In genomic region chr11:61627831-61628753, GRCh38 we compare ENCODE assay signal across 9 cellular contexts. TPM values are rescaled to one million over a fixed set of nuclear protein-coding genes. Genes with fewer than 3 reads are reported as not detected.
DNase-seq lines count a peak whose midpoint lies in the region; ATAC-seq and TF ChIP-seq lines count a peak whose summit lies in the region.
"Had no signal": no experiment of that assay in that cellular context is flagged by ENCODE, and none has a peak within 500 bp of the region (broad histone marks: within the 10 kb centered on the region; RNA-seq: fewer than 3 reads in every experiment).

No MANE protein-coding gene starts in this region.

- H3K27ac ChIP-seq in HL-60 (replicated peaks) (no peak overlapping the region), OCI-LY3 (ENCODE audit: low read length) (no peak overlapping the region), ascending aorta (no peak overlapping the region)

- DNase-seq in Caco-2 (peak; percentile 80 to 87), HL-60 (ENCODE audit: low read depth in 1 of 2, low spot score in 1 of 2) (peak in 1 of 2 experiments; percentile 36), ascending aorta (ENCODE audit: low spot score in 2 of 2) (no peak), hepatic stellate cell (ENCODE audit: low spot score) (peak; percentile 84)
- peak; percentile 23 for DNase-seq in stimulated activated CD4-positive, alpha-beta T cell treated with anti-CD3 and anti-CD28 coated beads, Interleukin-12 subunit alpha, Interleukin-12 subunit beta, amount 100 ng/mL, for 4 hours

- TF ChIP-seq CTCF in Caco-2 (IDR thresholded peaks at IDR 0.05; ENCODE audit: insufficient read depth in 1 of 2, low read depth in 1 of 2, low read length in 1 of 2, severe bottlenecking in 1 of 2, unreplicated experiment in 1 of 2) (peak; percentile 90 to 95), HL-60 (IDR thresholded peaks at IDR 0.05; ENCODE audit: insufficient read depth, low read length) (peak; percentile 66), OCI-LY3 (IDR thresholded peaks at IDR 0.05; ENCODE audit: low read depth, low read length) (peak; percentile 76), ascending aorta (IDR thresholded peaks at IDR 0.05) (peak; percentile 44 to 58 (median 55))

- peaks cover 8% of the 10 kb centered on the region for H3K36me3 Mint-ChIP-seq in Caco-2 (ENCODE audit: insufficient read depth, unreplicated experiment)

- H3K79me2 ChIP-seq in OCI-LY3 (ENCODE audit: low read length): no peaks in the 10 kb centered on the region

- H3K27me3 ChIP-seq in Caco-2 (replicated peaks; ENCODE audit: control insufficient read depth, insufficient read depth, low read length) (no peaks in the 10 kb centered on the region), HL-60 (ENCODE audit: insufficient read depth, poor library complexity, severe bottlenecking) (peaks cover 7% of the 10 kb centered on the region), OCI-LY3 (ENCODE audit: low read depth, low read length) (peaks cover 15% of the 10 kb centered on the region), ascending aorta (no peaks in the 10 kb centered on the region)

- H3K4me1 Mint-ChIP-seq in Caco-2 (ENCODE audit: low read depth, unreplicated experiment): peaks cover 49% of the 10 kb centered on the region
- H3K4me1 Mint-ChIP-seq: naive thymus-derived CD8-positive, alpha-beta T cell had no signal

- no peaks in the 10 kb centered on the region for H3K9me3 Mint-ChIP-seq in Caco-2 (ENCODE audit: unreplicated experiment)

- peak overlapping the region; percentile 95 for H3K27ac Mint-ChIP-seq in Caco-2 (ENCODE audit: unreplicated experiment)

- intact Hi-C loops in Caco-2 (cut with micrococcal nuclease; ENCODE audit: unreplicated experiment) (loop anchor here (1.0 to 5.0 kb wide), 9 partner anchors 39 to 182 kb away; partner anchors contain the start of genes LRRC10B and SYT7), ascending aorta (cut with DNase I) (no loop called here)

- H3K9me3 ChIP-seq in Caco-2 (no peaks in the 10 kb centered on the region), OCI-LY3 (ENCODE audit: insufficient read depth, low read length) (no peaks in the 10 kb centered on the region), ascending aorta (no peaks in the 10 kb centered on the region)

- CTCF ChIA-PET in Caco-2 (lab: Charles Lee): interaction anchor here (0.6 to 2.8 kb wide), 9 partner anchors 11 to 199 kb away, joined by 3 to 19 read pairs (median 4); partner anchors contain the start of genes CPSF7, LRRC10B, SDHAF2 and SYT7

- no peak overlapping the region for H3K4me2 ChIP-seq in OCI-LY3 (ENCODE audit: low read length)

- no peak overlapping the region for H3K9ac ChIP-seq in OCI-LY3 (ENCODE audit: low read length)

- no TSS peak for BruUV-seq in Caco-2 (replicated peaks; lab: Mats Ljungman, UMichigan)

- POLR2A ChIA-PET in Caco-2 (lab: Charles Lee): interaction anchor here (0.8 to 1.2 kb wide), 2 partner anchors 39 to 40 kb away, joined by 3 read pairs; no protein-coding TSS in a partner anchor

- peaks cover 39% of the 10 kb centered on the region for H3K4me1 ChIP-seq in Caco-2
- H3K4me1 ChIP-seq in OCI-LY3 (ENCODE audit: low read length): no peaks in the 10 kb centered on the region
- H3K4me1 ChIP-seq in ascending aorta: no peaks in the 10 kb centered on the region

- H2AFZ ChIP-seq in OCI-LY3 (ENCODE audit: low read depth, low read length): no peak overlapping the region

- peak overlapping the region; percentile 70 for H3K4me3 Mint-ChIP-seq in Caco-2 (ENCODE audit: unreplicated experiment)
- H3K4me3 Mint-ChIP-seq: naive thymus-derived CD8-positive, alpha-beta T cell had no signal

- ATAC-seq in HG03095 (IDR thresholded peaks at IDR 0.05; ENCODE audit: unreplicated experiment): no peak
- ATAC-seq in HG02798 (IDR thresholded peaks at IDR 0.05; ENCODE audit: poor library complexity, unreplicated experiment): no peak
- ATAC-seq: naive thymus-derived CD8-positive, alpha-beta T cell had no signal

- no peaks in the 10 kb centered on the region for H3K27me3 Mint-ChIP-seq in Caco-2 (ENCODE audit: insufficient read depth, unreplicated experiment)

- H4K20me1 ChIP-seq in OCI-LY3 (ENCODE audit: insufficient read depth, low read length): no peaks in the 10 kb centered on the region

- H3K36me3 ChIP-seq in Caco-2 (ENCODE audit: control insufficient read depth, insufficient read depth, low read length) (no peaks in the 10 kb centered on the region), OCI-LY3 (replicated peaks; ENCODE audit: low read depth, low read length) (no peaks in the 10 kb centered on the region), ascending aorta (no peaks in the 10 kb centered on the region)

- H3K4me3 ChIP-seq in Caco-2 (ENCODE audit: low read depth, low read length): no peak overlapping the region
- H3K4me3 ChIP-seq in HL-60 (replicated peaks; ENCODE audit: insufficient read depth, low read length): no peak overlapping the region
- H3K4me3 ChIP-seq in OCI-LY3 (ENCODE audit: low read length): no peak overlapping the region
- H3K4me3 ChIP-seq in ascending aorta: no peak overlapping the region

RNA-seq across cellular contexts. Expression of gene SYT7, which starts 47.2 kb away (rescaled TPM):
- 32.8 and 33.5 TPM in 2 replicates for total RNA-seq in Caco-2 (2022)
- 1.8 TPM for total RNA-seq in ascending aorta
- total RNA-seq: naive thymus-derived CD8-positive, alpha-beta T cell had no signal

RNA-seq across cellular contexts. Expression of gene DAGLA, which starts 52.1 kb away (rescaled TPM):
- total RNA-seq in Caco-2 (2022): 9.4 and 9.5 TPM in 2 replicates
- total RNA-seq in ascending aorta: 5.3 TPM

Comparison
In these comparisons a context has a peak if more than half of its experiments do, and no peak if none do; other contexts are left out.
1. DNase-seq: peak in Caco-2 (2 of 2), hepatic stellate cell (single experiment) and stimulated activated CD4-positive, alpha-beta T cell treated with anti-CD3 and anti-CD28 coated beads, Interleukin-12 subunit alpha, Interleukin-12 subunit beta, amount 100 ng/mL, for 4 hours (single experiment); none in ascending aorta (0 of 2).
2. RNA of gene SYT7, which starts 47.2 kb away (total RNA-seq): 32.8 to 33.5 TPM in Caco-2; 1.8 TPM in ascending aorta (single experiment); every median in the first group is over 10 times any median in the second.
3. Peak in every context shown above with its lines, with median percentiles within 50 percentile points of each other: CTCF ChIP-seq.